ENCODE assay signal across 1 cellular context in the genomic region with DNA sequence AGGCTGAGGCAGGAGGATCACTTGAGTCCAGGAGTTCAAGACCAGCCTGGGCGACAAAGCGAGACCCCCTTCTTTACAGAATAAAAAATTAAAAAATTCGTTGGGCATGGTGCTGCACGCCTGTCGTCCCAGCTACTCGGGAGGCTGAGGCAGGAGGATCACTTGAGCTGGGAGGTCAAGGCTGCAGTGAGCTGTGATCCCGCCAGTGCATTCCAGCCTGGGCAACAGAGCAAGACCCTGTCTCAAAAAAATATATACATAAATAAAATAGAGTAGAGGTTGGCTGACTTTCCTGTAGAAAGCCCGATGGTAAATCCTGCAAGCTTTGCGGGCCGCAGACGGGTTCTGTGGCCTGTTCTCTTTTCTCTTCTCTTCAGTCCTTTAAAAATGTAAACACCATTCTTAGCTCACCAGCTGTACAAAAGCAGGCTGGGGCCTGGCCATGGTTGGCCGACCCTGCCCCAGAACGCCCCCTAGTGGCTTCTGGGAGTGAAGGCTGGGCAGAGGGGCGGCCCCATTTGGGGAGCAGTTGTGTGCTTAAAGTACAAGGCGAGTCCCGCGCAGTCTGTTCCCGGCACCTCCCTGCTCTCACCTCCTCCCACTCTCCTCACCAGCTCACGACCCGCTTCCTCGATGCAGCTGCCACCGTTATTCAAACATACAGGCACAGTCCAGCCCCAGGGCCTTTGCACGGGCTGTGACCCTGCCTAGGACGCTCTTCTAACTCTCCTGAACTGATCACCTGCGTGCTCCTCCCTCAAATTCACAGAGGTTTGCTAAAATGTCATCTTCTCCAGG.
A peak's percentile ranks its signal among the peaks of the same experiment; 100 is the strongest.
TF ChIP-seq lines count a peak whose summit lies in the region.

No MANE protein-coding gene starts in this region.

TF ChIP-seq in WTC11, 78 proteins besides CTCF, POLR2A, EP300 and RAD21 (continued from another document):
- TF ChIP-seq, protein P1, sequence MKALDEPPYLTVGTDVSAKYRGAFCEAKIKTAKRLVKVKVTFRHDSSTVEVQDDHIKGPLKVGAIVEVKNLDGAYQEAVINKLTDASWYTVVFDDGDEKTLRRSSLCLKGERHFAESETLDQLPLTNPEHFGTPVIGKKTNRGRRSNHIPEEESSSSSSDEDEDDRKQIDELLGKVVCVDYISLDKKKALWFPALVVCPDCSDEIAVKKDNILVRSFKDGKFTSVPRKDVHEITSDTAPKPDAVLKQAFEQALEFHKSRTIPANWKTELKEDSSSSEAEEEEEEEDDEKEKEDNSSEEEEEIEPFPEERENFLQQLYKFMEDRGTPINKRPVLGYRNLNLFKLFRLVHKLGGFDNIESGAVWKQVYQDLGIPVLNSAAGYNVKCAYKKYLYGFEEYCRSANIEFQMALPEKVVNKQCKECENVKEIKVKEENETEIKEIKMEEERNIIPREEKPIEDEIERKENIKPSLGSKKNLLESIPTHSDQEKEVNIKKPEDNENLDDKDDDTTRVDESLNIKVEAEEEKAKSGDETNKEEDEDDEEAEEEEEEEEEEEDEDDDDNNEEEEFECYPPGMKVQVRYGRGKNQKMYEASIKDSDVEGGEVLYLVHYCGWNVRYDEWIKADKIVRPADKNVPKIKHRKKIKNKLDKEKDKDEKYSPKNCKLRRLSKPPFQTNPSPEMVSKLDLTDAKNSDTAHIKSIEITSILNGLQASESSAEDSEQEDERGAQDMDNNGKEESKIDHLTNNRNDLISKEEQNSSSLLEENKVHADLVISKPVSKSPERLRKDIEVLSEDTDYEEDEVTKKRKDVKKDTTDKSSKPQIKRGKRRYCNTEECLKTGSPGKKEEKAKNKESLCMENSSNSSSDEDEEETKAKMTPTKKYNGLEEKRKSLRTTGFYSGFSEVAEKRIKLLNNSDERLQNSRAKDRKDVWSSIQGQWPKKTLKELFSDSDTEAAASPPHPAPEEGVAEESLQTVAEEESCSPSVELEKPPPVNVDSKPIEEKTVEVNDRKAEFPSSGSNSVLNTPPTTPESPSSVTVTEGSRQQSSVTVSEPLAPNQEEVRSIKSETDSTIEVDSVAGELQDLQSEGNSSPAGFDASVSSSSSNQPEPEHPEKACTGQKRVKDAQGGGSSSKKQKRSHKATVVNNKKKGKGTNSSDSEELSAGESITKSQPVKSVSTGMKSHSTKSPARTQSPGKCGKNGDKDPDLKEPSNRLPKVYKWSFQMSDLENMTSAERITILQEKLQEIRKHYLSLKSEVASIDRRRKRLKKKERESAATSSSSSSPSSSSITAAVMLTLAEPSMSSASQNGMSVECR (CRISPR knock-in tag; IDR thresholded peaks at IDR 0.05; ENCODE audit: borderline replicate concordance): peak; percentile 37; the same call in 1 of the 2 replicates
- peak; percentile 89 for TF ChIP-seq GTF2I (CRISPR knock-in tag; conservative IDR thresholded peaks at IDR 0.05)
TF ChIP-seq in WTC11: peak in this region for 3; not testable (repeated sequence) for 75.
